In genomic region chr7:105399043-105399725, GRCh38 we compare ENCODE assay signal across 11 cellular contexts. TPM values are rescaled to one million over a fixed set of nuclear protein-coding genes. Genes with fewer than 3 reads are reported as not detected.
DNase-seq lines count a peak whose midpoint lies in the region; ATAC-seq and TF ChIP-seq lines count a peak whose summit lies in the region.
"Had no signal": no experiment of that assay in that cellular context is flagged by ENCODE, and none has a peak within 500 bp of the region (broad histone marks: within the 10 kb centered on the region; RNA-seq: fewer than 3 reads in every experiment).

No MANE protein-coding gene starts in this region.

- H3K27ac Mint-ChIP-seq in GM23338 (no peak overlapping the region), glutamatergic neuron (ENCODE audit: unreplicated experiment) (no peak overlapping the region)
- H3K27ac Mint-ChIP-seq: naive thymus-derived CD8-positive, alpha-beta T cell had no signal

- no peaks in the 10 kb centered on the region for H3K36me3 ChIP-seq in GM23338 (ENCODE audit: insufficient read depth)

- H3K27me3 ChIP-seq in GM23338 (ENCODE audit: insufficient read depth) = no peaks in the 10 kb centered on the region

- DNase-seq in A172 (ENCODE audit: low spot score) = peak; percentile 29
- peak; percentile 39 for DNase-seq in GM23338 (ENCODE audit: low spot score)
- no peak for DNase-seq in glutamatergic neuron
- DNase-seq in H4 (ENCODE audit: low spot score) = no peak
- DNase-seq in effector CD4-positive, alpha-beta T cell = no peak
- no peak for DNase-seq in activated naive CD4-positive, alpha-beta T cell treated with anti-CD3 and anti-CD28 coated beads, Interleukin-2, amount 50 U/mL, for 16 hours
- DNase-seq: activated CD8-positive, alpha-beta memory T cell treated with anti-CD3 and anti-CD28 coated beads, Interleukin-2, amount 50 U/mL, for 4 hours; effector memory CD4-positive, alpha-beta T cell; naive thymus-derived CD8-positive, alpha-beta T cell had no signal

- ATAC-seq in GM23338 (no peak), SK-N-SH treated with all-trans-retinoic acid at 6 μM for 48 hours (peak; percentile 70), GM21390 (IDR thresholded peaks at IDR 0.05; ENCODE audit: unreplicated experiment) (no peak)
- ATAC-seq: naive thymus-derived CD8-positive, alpha-beta T cell had no signal

- H3K4me3 Mint-ChIP-seq in GM23338 (no peak overlapping the region), glutamatergic neuron (ENCODE audit: unreplicated experiment) (no peak overlapping the region)
- H3K4me3 Mint-ChIP-seq: naive thymus-derived CD8-positive, alpha-beta T cell had no signal

- H3K4me1 Mint-ChIP-seq in GM23338 (peaks cover 8% of the 10 kb centered on the region; the same call in 1 of the 3 replicates), glutamatergic neuron (ENCODE audit: low read depth, unreplicated experiment) (no peaks in the 10 kb centered on the region)

- H4K20me1 ChIP-seq in GM23338 (replicated peaks; ENCODE audit: insufficient read depth) = no peaks in the 10 kb centered on the region

- peak in 1 of 2 experiments; percentile 42; a peak in 3 of 4 replicates for TF ChIP-seq CTCF in GM23338 (conservative IDR thresholded peaks at IDR 0.05; ENCODE audit: low read depth in 2 of 2)
- TF ChIP-seq CTCF in glutamatergic neuron (IDR thresholded peaks at IDR 0.05; ENCODE audit: partially characterized antibody, unreplicated experiment) = peak; percentile 23

- no peaks in the 10 kb centered on the region for H3K36me3 Mint-ChIP-seq in GM23338 (ENCODE audit: low read depth)
- H3K36me3 Mint-ChIP-seq in glutamatergic neuron (ENCODE audit: unreplicated experiment) = no peaks in the 10 kb centered on the region
- H3K36me3 Mint-ChIP-seq: naive thymus-derived CD8-positive, alpha-beta T cell had no signal

- H2AFZ ChIP-seq in GM23338 = no peak overlapping the region

- H3K4me2 ChIP-seq in GM23338 = no peak overlapping the region

- peaks cover 13% of the 10 kb centered on the region; the same call in 1 of the 2 replicates for H3K4me1 ChIP-seq in GM23338 (ENCODE audit: insufficient read depth)

- H3K9me2 ChIP-seq in GM23338 (ENCODE audit: insufficient read depth) = no peaks in the 10 kb centered on the region

- H3K4me3 ChIP-seq in GM23338 = no peak overlapping the region

- H3K27me3 Mint-ChIP-seq in GM23338 (ENCODE audit: insufficient read depth, low read depth, poor library complexity) = peaks cover 4% of the 10 kb centered on the region
- no peaks in the 10 kb centered on the region for H3K27me3 Mint-ChIP-seq in glutamatergic neuron (ENCODE audit: unreplicated experiment)
- H3K27me3 Mint-ChIP-seq: naive thymus-derived CD8-positive, alpha-beta T cell had no signal

- H3K79me2 ChIP-seq in GM23338 (replicated peaks; ENCODE audit: insufficient read depth) = no peaks in the 10 kb centered on the region

- no peaks in the 10 kb centered on the region for H3F3A ChIP-seq in GM23338 (replicated peaks; ENCODE audit: low read depth)

- no peak overlapping the region for H3K27ac ChIP-seq in GM23338 (ENCODE audit: low read depth)

- H3K9me3 Mint-ChIP-seq in GM23338 (no peaks in the 10 kb centered on the region; the same call in 2 of the 3 replicates), glutamatergic neuron (ENCODE audit: unreplicated experiment) (no peaks in the 10 kb centered on the region)
- H3K9me3 Mint-ChIP-seq: naive thymus-derived CD8-positive, alpha-beta T cell had no signal

TF ChIP-seq in GM23338, 12 proteins besides CTCF, POLR2A, EP300 and RAD21:
- TF ChIP-seq REST (IDR thresholded peaks at IDR 0.05; ENCODE audit: unreplicated experiment) = no peak
- no peak for TF ChIP-seq STAT1 (IDR thresholded peaks at IDR 0.05; ENCODE audit: unreplicated experiment)
TF ChIP-seq in GM23338: peak in this region for 0.

TF ChIP-seq in SK-N-SH treated with all-trans-retinoic acid at 6 μM for 48 hours, 23 proteins besides CTCF, POLR2A, EP300 and RAD21:
- TF ChIP-seq GLIS3 (CRISPR knock-in tag; IDR thresholded peaks at IDR 0.05) (no peak), BACH2 (CRISPR knock-in tag; IDR thresholded peaks at IDR 0.05; ENCODE audit: borderline replicate concordance) (no peak), CREB5 (CRISPR knock-in tag; IDR thresholded peaks at IDR 0.05; ENCODE audit: low read depth) (no peak), ZFP3 (CRISPR knock-in tag; IDR thresholded peaks at IDR 0.05) (no peak), ZFP30 (CRISPR knock-in tag; IDR thresholded peaks at IDR 0.05) (no peak), ARNTL (CRISPR knock-in tag; IDR thresholded peaks at IDR 0.05; ENCODE audit: borderline replicate concordance, low read depth) (no peak), PATZ1 (CRISPR knock-in tag; IDR thresholded peaks at IDR 0.05; ENCODE audit: borderline replicate concordance) (no peak), TOX (CRISPR knock-in tag; IDR thresholded peaks at IDR 0.05; ENCODE audit: borderline replicate concordance) (no peak), POU6F1 (CRISPR knock-in tag; IDR thresholded peaks at IDR 0.05; ENCODE audit: borderline replicate concordance, low read depth) (no peak), ESRRG (CRISPR knock-in tag; IDR thresholded peaks at IDR 0.05) (no peak), ISL1 (CRISPR knock-in tag; IDR thresholded peaks at IDR 0.05) (no peak), RARB (CRISPR knock-in tag; IDR thresholded peaks at IDR 0.05) (no peak), SNAI2 (CRISPR knock-in tag; IDR thresholded peaks at IDR 0.05) (no peak)

RNA-seq across cellular contexts. Expression of gene SRPK2, which starts 10.5 kb away (rescaled TPM):
- total RNA-seq in A172 (2014; rRNA removed; shearing (Covaris generic)) = 64.5 and 65.4 TPM in 2 replicates
- 66.3 and 85.4 TPM in 2 replicates for total RNA-seq in GM23338 (2014; rRNA removed; shearing (Covaris generic))
- polyA plus RNA-seq in GM23338 (2016; fragmentation: Nextera tagmentation; extraction: Ambion mirVana) = 73.0 and 91.5 TPM in 2 replicates
- total RNA-seq in glutamatergic neuron (ENCODE audit: unreplicated experiment) = 131 TPM
- total RNA-seq in H4 (2014; rRNA removed; shearing (Covaris generic)) = 44.0 and 46.9 TPM in 2 replicates

Comparison
In these comparisons a context has a peak if more than half of its experiments do, and no peak if none do; other contexts are left out.
1. DNase-seq: peak in A172 (single experiment) and GM23338 (single experiment); none in glutamatergic neuron (single experiment), H4 (single experiment), effector CD4-positive, alpha-beta T cell (single experiment) and activated naive CD4-positive, alpha-beta T cell treated with anti-CD3 and anti-CD28 coated beads, Interleukin-2, amount 50 U/mL, for 16 hours (single experiment).